In genomic region chrX:75115707-75116413, GRCh38 we compare ENCODE assay signal across 34 cellular contexts.
"Had no signal": no experiment of that assay in that cellular context is flagged by ENCODE, and none has a peak within 500 bp of the region (broad histone marks: within the 10 kb centered on the region; RNA-seq: fewer than 3 reads in every experiment).

No MANE protein-coding gene starts in this region.

- H3K36me3 Mint-ChIP-seq: naive B cell had no signal

- H3K36me3 ChIP-seq: brain microvascular endothelial cell, neutrophil, pancreas, prostate gland, uterus, WERI-Rb-1 had no signal

- H3K4me1 Mint-ChIP-seq: activated CD4-positive, alpha-beta T cell treated with anti-CD3 and anti-CD28 coated beads, Interleukin-2, amount 10 ng/mL, durations not matched to agents 24 days and 14 days had no signal

- H3K27ac ChIP-seq: brain microvascular endothelial cell, left ventricle myocardium inferior, neutrophil, pancreas, prostate gland, skin epidermis, uterus, WERI-Rb-1 had no signal

- H3K4me3 Mint-ChIP-seq: activated CD4-positive, alpha-beta memory T cell treated with anti-CD3 and anti-CD28 coated beads for 36 hours; activated CD4-positive, alpha-beta T cell treated with anti-CD3 and anti-CD28 coated beads, Interleukin-2, amount 10 ng/mL, durations not matched to agents 24 days and 14 days; endodermal cell; nephron progenitor cell; stimulated activated naive CD8-positive, alpha-beta T cell treated with anti-CD3 and anti-CD28 coated beads, Interleukin-15, Interleukin-2, amounts not matched to agents 100 ng/mL and 50 ng/mL, for 24 hours; T-helper 17 cell; type B pancreatic cell had no signal

- H3K4me1 ChIP-seq: prostate gland, uterus had no signal

- H3K4me3 ChIP-seq: left ventricle myocardium inferior, lung, pancreas, prostate gland, skin epidermis, uterus had no signal

- H3K27ac Mint-ChIP-seq: activated CD4-positive, alpha-beta memory T cell treated with anti-CD3 and anti-CD28 coated beads for 36 hours; activated CD4-positive, alpha-beta T cell treated with anti-CD3 and anti-CD28 coated beads, Interleukin-2, amount 10 ng/mL, durations not matched to agents 24 days and 14 days; endodermal cell; naive B cell; stimulated activated naive CD8-positive, alpha-beta T cell treated with anti-CD3 and anti-CD28 coated beads, Interleukin-15, Interleukin-2, amounts not matched to agents 100 ng/mL and 50 ng/mL, for 24 hours; T-helper 17 cell; type B pancreatic cell had no signal

- H3K27me3 Mint-ChIP-seq: activated CD4-positive, alpha-beta memory T cell treated with anti-CD3 and anti-CD28 coated beads for 36 hours; activated CD4-positive, alpha-beta T cell treated with anti-CD3 and anti-CD28 coated beads, Interleukin-2, amount 10 ng/mL, durations not matched to agents 24 days and 14 days; naive B cell; stimulated activated naive CD8-positive, alpha-beta T cell treated with anti-CD3 and anti-CD28 coated beads, Interleukin-15, Interleukin-2, amounts not matched to agents 100 ng/mL and 50 ng/mL, for 24 hours; T-helper 17 cell; type B pancreatic cell had no signal

- H3K9me3 Mint-ChIP-seq: activated CD4-positive, alpha-beta memory T cell treated with anti-CD3 and anti-CD28 coated beads for 36 hours; activated CD4-positive, alpha-beta T cell treated with anti-CD3 and anti-CD28 coated beads, Interleukin-2, amount 10 ng/mL, durations not matched to agents 24 days and 14 days; stimulated activated naive CD8-positive, alpha-beta T cell treated with anti-CD3 and anti-CD28 coated beads, Interleukin-15, Interleukin-2, amounts not matched to agents 100 ng/mL and 50 ng/mL, for 24 hours; type B pancreatic cell had no signal

- H3K27me3 ChIP-seq: brain microvascular endothelial cell, neutrophil, pancreas, uterus had no signal

- H3K9me3 ChIP-seq: left ventricle myocardium inferior, neutrophil, pancreas, prostate gland, uterus had no signal

- ATAC-seq: esophagus mucosa, pancreas, sciatic nerve, T-helper 17 cell had no signal

- DNase-seq: activated CD4-positive, alpha-beta memory T cell treated with anti-CD3 and anti-CD28 coated beads for 36 hours; activated CD4-positive, alpha-beta T cell treated with anti-CD3 and anti-CD28 coated beads, Interleukin-2, amount 10 ng/mL, durations not matched to agents 24 days and 14 days; activated CD4-positive, CD25-positive, alpha-beta regulatory T cell treated with anti-CD3 and anti-CD28 coated beads, Interleukin-2, amount 50 U/mL, for 72 hours; activated CD8-positive, alpha-beta memory T cell treated with anti-CD3 and anti-CD28 coated beads, Interleukin-2, amount 50 U/mL, for 4 hours; activated gamma-delta T cell; activated naive CD4-positive, alpha-beta T cell treated with anti-CD3 and anti-CD28 coated beads, Interleukin-2, amount 50 U/mL, for 16 hours; activated T-cell treated with anti-CD3 and anti-CD28 coated beads, Interleukin-2, amount 50 U/mL, for 1 hour; amniotic stem cell; brain microvascular endothelial cell; endodermal cell; foreskin fibroblast; head of caudate nucleus; hippocampal formation; kidney glomerular epithelial cell; left ventricle myocardium inferior; naive B cell; nephron progenitor cell; pancreas; retina; stimulated activated CD4-positive, alpha-beta T cell treated with anti-CD3 and anti-CD28 coated beads, Interleukin-12 subunit alpha, Interleukin-12 subunit beta, amount 100 ng/mL, for 4 hours; stimulated activated CD4-positive, alpha-beta T cell treated with anti-CD3 and anti-CD28 coated beads, Interleukin-4, amount 100 ng/mL, for 1 hour; substantia nigra; T-helper 17 cell; T1000; uterus; WERI-Rb-1 had no signal
